ENCODE assay signal across 9 cellular contexts in genomic region chr19:48645652-48646191, GRCh38. TPM values are rescaled to one million over a fixed set of nuclear protein-coding genes. Genes with fewer than 3 reads are reported as not detected.
DNase-seq lines count a peak whose midpoint lies in the region; ATAC-seq, FAIRE-seq and TF ChIP-seq lines count a peak whose summit lies in the region.
"Had no signal": no experiment of that assay in that cellular context is flagged by ENCODE, and none has a peak within 500 bp of the region (broad histone marks: within the 10 kb centered on the region; RNA-seq: fewer than 3 reads in every experiment).

Gene CA11 (minus strand): TSS chr19:48646187. CDS start chr19:48645632, 555 bp downstream.

- no peaks in the 10 kb centered on the region for H3K36me3 Mint-ChIP-seq in activated T-cell treated with anti-CD3 and anti-CD28 coated beads, Interleukin-2, amount 50 U/mL, for 4 hours (ENCODE audit: insufficient read depth)
- H3K36me3 Mint-ChIP-seq in T-helper 17 cell (ENCODE audit: low read depth) (no peaks in the 10 kb centered on the region), osteocyte (ENCODE audit: unreplicated experiment) (no peaks in the 10 kb centered on the region)

- peak in 1 of 2 donors; percentile 1 for ATAC-seq in activated T-cell treated with anti-CD3 and anti-CD28 coated beads, Interleukin-2, amount 50 U/mL, for 4 hours
- no peak for ATAC-seq in T-helper 17 cell
- ATAC-seq in HG03521 (IDR thresholded peaks at IDR 0.05; ENCODE audit: unreplicated experiment) = no peak

- H3K9me3 Mint-ChIP-seq in activated T-cell treated with anti-CD3 and anti-CD28 coated beads, Interleukin-2, amount 50 U/mL, for 4 hours = no peaks in the 10 kb centered on the region
- no peaks in the 10 kb centered on the region for H3K9me3 Mint-ChIP-seq in osteocyte (ENCODE audit: unreplicated experiment)

- H3K27ac Mint-ChIP-seq in T-helper 17 cell (peak within 1 kb of the TSS; percentile 95), osteocyte (ENCODE audit: unreplicated experiment) (peak within 1 kb of the TSS; percentile 88)

- DNase-seq in activated T-cell treated with anti-CD3 and anti-CD28 coated beads, Interleukin-2, amount 50 U/mL, for 4 hours = no peak
- no peak for DNase-seq in activated T-cell treated with anti-CD3 and anti-CD28 coated beads for 4 hours
- DNase-seq in T-helper 17 cell = no peak
- DNase-seq in frontal cortex (ENCODE audit: low spot score in 2 of 2) = peak in 1 of 2 donors; percentile 44
- no peak for DNase-seq in osteocyte (ENCODE audit: extremely low spot score, unreplicated experiment)
- no peak for DNase-seq in urothelium cell line (ENCODE audit: low spot score)
- no peak for DNase-seq in hepatic stellate cell (ENCODE audit: low spot score)

- no peak for TF ChIP-seq CTCF in osteocyte (IDR thresholded peaks at IDR 0.05)

- FAIRE-seq in frontal cortex (lab: Jason Lieb, UNC) (no peak), urothelium cell line (lab: Jason Lieb, UNC) (no peak)
- FAIRE-seq: endometrium had no signal

- H3K4me1 Mint-ChIP-seq in activated T-cell treated with anti-CD3 and anti-CD28 coated beads, Interleukin-2, amount 50 U/mL, for 4 hours (ENCODE audit: low read depth) = peaks cover 41% of the 10 kb centered on the region
- peaks cover 31% of the 10 kb centered on the region for H3K4me1 Mint-ChIP-seq in T-helper 17 cell
- H3K4me1 Mint-ChIP-seq in osteocyte (ENCODE audit: unreplicated experiment) = peaks cover 30% of the 10 kb centered on the region

- no peaks in the 10 kb centered on the region for H3K9me3 ChIP-seq in T-helper 17 cell (ENCODE audit: control insufficient read depth, low read length, poor library complexity, severe bottlenecking)

- peak within 1 kb of the TSS; percentile 84 for H3K4me3 Mint-ChIP-seq in activated T-cell treated with anti-CD3 and anti-CD28 coated beads, Interleukin-2, amount 50 U/mL, for 4 hours
- H3K4me3 Mint-ChIP-seq in T-helper 17 cell = peak within 1 kb of the TSS; percentile 98
- peak within 1 kb of the TSS; percentile 87 for H3K4me3 Mint-ChIP-seq in osteocyte (ENCODE audit: unreplicated experiment)

- no peaks in the 10 kb centered on the region for H3K27me3 Mint-ChIP-seq in activated T-cell treated with anti-CD3 and anti-CD28 coated beads, Interleukin-2, amount 50 U/mL, for 4 hours (ENCODE audit: low read depth)
- H3K27me3 Mint-ChIP-seq in T-helper 17 cell (no peaks in the 10 kb centered on the region), osteocyte (ENCODE audit: unreplicated experiment) (peaks cover 4% of the 10 kb centered on the region)

RNA-seq across cellular contexts. Expression of gene CA11, which starts in this region (rescaled TPM):
- 10 to 100 TPM in 1 of 3 donors, 1 to 10 TPM in 2; 8.8 to 11.6 (median 9.1) TPM for total RNA-seq in activated T-cell treated with anti-CD3 and anti-CD28 coated beads, Interleukin-2, amount 50 U/mL, for 4 hours
- total RNA-seq in T-helper 17 cell (1 to 10 TPM; 7.4 to 9.6 TPM), frontal cortex (12.6 TPM), osteocyte (34.2 and 40.7 TPM in 2 replicates)
